3 cellular contexts compared by ENCODE assay signal in genomic region chr18:50573196-50573595, GRCh38. TPM values are rescaled to one million over a fixed set of nuclear protein-coding genes. Genes with fewer than 3 reads are reported as not detected.
"Had no signal": no experiment of that assay in that cellular context is flagged by ENCODE, and none has a peak within 500 bp of the region (broad histone marks: within the 10 kb centered on the region; RNA-seq: fewer than 3 reads in every experiment).

No MANE protein-coding gene starts in this region.

RNA-seq across cellular contexts. Expression of gene MAPK4, which starts 13.3 kb away (rescaled TPM):
- total RNA-seq: naive thymus-derived CD8-positive, alpha-beta T cell; natural killer cell treated with Interleukin-12 subunit alpha and Interleukin-12 subunit beta and Interleukin-15 and Interleukin-18, amount 100 ng/mL, for 72 hours; osteoblast had no signal
